25 cellular contexts compared by ENCODE assay signal in genomic region chr16:28204622-28205021, GRCh38. TPM values are rescaled to one million over a fixed set of nuclear protein-coding genes. Genes with fewer than 3 reads are reported as not detected.
A peak's percentile ranks its signal among the peaks of the same experiment; 100 is the strongest.
DNase-seq lines count a peak whose midpoint lies in the region; ATAC-seq, FAIRE-seq and TF ChIP-seq lines count a peak whose summit lies in the region.
"Had no signal": no experiment of that assay in that cellular context is flagged by ENCODE, and none has a peak within 500 bp of the region (broad histone marks: within the 10 kb centered on the region; RNA-seq: fewer than 3 reads in every experiment).

No MANE protein-coding gene starts in this region.

- H4K12ac ChIP-seq in trophoblast cell (ENCODE audit: low read depth, low read length): no peak overlapping the region

- H2AK5ac ChIP-seq in trophoblast cell (ENCODE audit: low read length): no peak overlapping the region

- H3K23ac ChIP-seq in trophoblast cell (ENCODE audit: low read length): peak overlapping the region; percentile 77

- H3K4me1 ChIP-seq in HepG2 (ENCODE audit: insufficient read depth, low read length): peaks cover 50% of the 10 kb centered on the region
- no peaks in the 10 kb centered on the region for H3K4me1 ChIP-seq in right lobe of liver
- peaks cover 5% of the 10 kb centered on the region for H3K4me1 ChIP-seq in endodermal cell (ENCODE audit: control insufficient read depth, insufficient read depth, low read length)
- no peaks in the 10 kb centered on the region for H3K4me1 ChIP-seq in trophoblast cell (ENCODE audit: control insufficient read depth in 1 of 2, insufficient read depth in 2 of 2, low read length in 2 of 2)
- peaks cover 5% of the 10 kb centered on the region for H3K4me1 ChIP-seq in foreskin keratinocyte
- H3K4me1 ChIP-seq: BE2C had no signal

- H3K4me2 ChIP-seq in HepG2 (ENCODE audit: low read depth, low read length): no peak overlapping the region
- H3K4me2 ChIP-seq in trophoblast cell (ENCODE audit: low read length): no peak overlapping the region
- H3K4me2 ChIP-seq: GM23338 had no signal

- H3K27ac ChIP-seq in HepG2 (ENCODE audit: extremely low read length, insufficient read depth, low read length): peak overlapping the region; percentile 1
- no peak overlapping the region for H3K27ac ChIP-seq in right lobe of liver
- H3K27ac ChIP-seq in endodermal cell (ENCODE audit: low read depth, low read length): no peak overlapping the region
- H3K27ac ChIP-seq in trophoblast cell (ENCODE audit: low read depth, low read length): no peak overlapping the region
- H3K27ac ChIP-seq in foreskin keratinocyte: no peak overlapping the region
- H3K27ac ChIP-seq: 22Rv1 had no signal

- H3K79me2 ChIP-seq in HepG2 (ENCODE audit: insufficient read depth, low read length) (peaks cover 83% of the 10 kb centered on the region), trophoblast cell (ENCODE audit: control insufficient read depth, insufficient read depth, low read length, poor library complexity) (no peaks in the 10 kb centered on the region)

- no peak overlapping the region for H3K4me3 Mint-ChIP-seq in endodermal cell
- H3K4me3 Mint-ChIP-seq: CD14-positive monocyte, GM23338, H9 had no signal

- intact Hi-C loops in HepG2 (cut with micrococcal nuclease; ENCODE audit: unreplicated experiment) (no loop called here), right lobe of liver (cut with DNase I) (loop anchor here in 1 of 2 donors (10.0 kb wide), 1 partner anchor 100 kb away; no protein-coding TSS in a partner anchor)

- H3K9me3 ChIP-seq in HepG2 (ENCODE audit: low read length): no peaks in the 10 kb centered on the region
- no peaks in the 10 kb centered on the region for H3K9me3 ChIP-seq in right lobe of liver
- H3K9me3 ChIP-seq in endodermal cell (ENCODE audit: control insufficient read depth, low read length): no peaks in the 10 kb centered on the region
- no peaks in the 10 kb centered on the region for H3K9me3 ChIP-seq in trophoblast cell (ENCODE audit: insufficient read depth, low read depth, low read length)
- H3K9me3 ChIP-seq: BE2C had no signal

- H3K27me3 ChIP-seq in HepG2 (ENCODE audit: control insufficient read depth in 1 of 2, insufficient read depth in 2 of 2, low read length in 2 of 2): no peaks in the 10 kb centered on the region
- H3K27me3 ChIP-seq in right lobe of liver: no peaks in the 10 kb centered on the region
- H3K27me3 ChIP-seq in endodermal cell (ENCODE audit: control insufficient read depth, insufficient read depth, low read length, poor library complexity, severe bottlenecking): no peaks in the 10 kb centered on the region
- H3K27me3 ChIP-seq in trophoblast cell (ENCODE audit: insufficient read depth, low read length): no peaks in the 10 kb centered on the region
- no peaks in the 10 kb centered on the region for H3K27me3 ChIP-seq in foreskin keratinocyte
- H3K27me3 ChIP-seq: BE2C had no signal

- POLR2A ChIA-PET in HepG2 (lab: Yijun Ruan, JAX): interaction anchor here (0.6 kb wide), 1 partner anchor 16 kb away, joined by 3 read pairs; no protein-coding TSS in a partner anchor

- H3K4me3 ChIP-seq in HepG2 (replicated peaks in 1 of 3; ENCODE audit: insufficient read depth in 1 of 3, low read depth in 2 of 3, low read length in 3 of 3) (no peak overlapping the region), right lobe of liver (no peak overlapping the region), endodermal cell (ENCODE audit: low read length) (no peak overlapping the region), trophoblast cell (ENCODE audit: low read depth, low read length) (no peak overlapping the region)
- H3K4me3 ChIP-seq: GM23338, K562 had no signal

- H3K9me3 Mint-ChIP-seq in endodermal cell: no peaks in the 10 kb centered on the region
- H3K9me3 Mint-ChIP-seq: GM23338, H9 had no signal

- H3K79me1 ChIP-seq in trophoblast cell (ENCODE audit: low read length): no peaks in the 10 kb centered on the region

- H3K36me3 ChIP-seq in HepG2 (replicated peaks in 1 of 2; ENCODE audit: control insufficient read depth in 1 of 2, insufficient read depth in 2 of 2, low read length in 2 of 2) (peaks cover 27 to 63% of the 10 kb centered on the region in 2 experiments), right lobe of liver (peaks cover 0 to 50% (median 14%) of the 10 kb centered on the region in 4 donors), endodermal cell (ENCODE audit: control insufficient read depth, insufficient read depth, low read length) (peaks cover 66% of the 10 kb centered on the region), trophoblast cell (ENCODE audit: control insufficient read depth in 1 of 2, insufficient read depth in 2 of 2, low read length in 2 of 2) (peaks cover 16 to 26% of the 10 kb centered on the region in 2 experiments)

- no peak overlapping the region for H2AFZ ChIP-seq in HepG2 (ENCODE audit: low read length)
- no peak overlapping the region for H2AFZ ChIP-seq in trophoblast cell (ENCODE audit: insufficient read depth, low read length, poor library complexity)
- H2AFZ ChIP-seq: GM23338 had no signal

- TF ChIP-seq RAD21 in HepG2 (CRISPR knock-in tag; IDR thresholded peaks at IDR 0.05): no peak

- no peak overlapping the region for H4K91ac ChIP-seq in trophoblast cell (ENCODE audit: low read depth, low read length)

- no peaks in the 10 kb centered on the region for H3K27me3 Mint-ChIP-seq in endodermal cell (ENCODE audit: insufficient read depth)

- H2BK120ac ChIP-seq in trophoblast cell (ENCODE audit: insufficient read depth, low read length, poor library complexity): no peak overlapping the region

- no peak overlapping the region for H2BK5ac ChIP-seq in trophoblast cell (ENCODE audit: low read depth, low read length, poor library complexity)

- H4K20me1 ChIP-seq in HepG2 (ENCODE audit: insufficient read depth, low read length): peaks cover 16% of the 10 kb centered on the region

- H3K14ac ChIP-seq in trophoblast cell (ENCODE audit: low read length): no peak overlapping the region

- ATAC-seq in HepG2 (no peak), right lobe of liver (no peak), HG03469 (IDR thresholded peaks at IDR 0.05; ENCODE audit: unreplicated experiment) (no peak), GM19035 (IDR thresholded peaks at IDR 0.05; ENCODE audit: unreplicated experiment) (no peak), foreskin keratinocyte (no peak)
- ATAC-seq: GM23338, K562 had no signal

- H3K4ac ChIP-seq in trophoblast cell (ENCODE audit: low read depth, low read length): no peak overlapping the region

- no peak for FAIRE-seq in HepG2 (lab: Jason Lieb, UNC)
- FAIRE-seq: D721Med, G401.6, GM18507, K562 had no signal

- TF ChIP-seq POLR2A in HepG2 (IDR thresholded peaks at IDR 0.05; ENCODE audit: insufficient read depth in 1 of 2, low read depth in 2 of 2, low read length in 2 of 2): no peak
- TF ChIP-seq POLR2A in right lobe of liver (IDR thresholded peaks at IDR 0.05): no peak

- CTCF ChIA-PET in HepG2 (lab: Yijun Ruan, JAX; ENCODE audit: low intra/inter-chr PET ratio, low total read pairs): no interaction called here

- H3K27ac Mint-ChIP-seq in endodermal cell: no peak overlapping the region
- H3K27ac Mint-ChIP-seq: CD14-positive monocyte, GM23338, H9 had no signal

- TF ChIP-seq CTCF in HepG2 (CRISPR knock-in tag; IDR thresholded peaks at IDR 0.05): no peak
- no peak for TF ChIP-seq CTCF in right lobe of liver (IDR thresholded peaks at IDR 0.05)
- TF ChIP-seq CTCF in endodermal cell (conservative IDR thresholded peaks at IDR 0.05): peak; percentile 32
- no peak for TF ChIP-seq CTCF in foreskin keratinocyte (conservative IDR thresholded peaks at IDR 0.05)

- H3K4me1 Mint-ChIP-seq in endodermal cell: peaks cover 8% of the 10 kb centered on the region

- H3K9ac ChIP-seq in HepG2 (ENCODE audit: insufficient read depth, low read depth, low read length) (no peak overlapping the region), endodermal cell (ENCODE audit: extremely low read depth, low read length, poor library complexity, severe bottlenecking) (no peak overlapping the region), trophoblast cell (ENCODE audit: low read length) (no peak overlapping the region)

- H3K18ac ChIP-seq in trophoblast cell (ENCODE audit: low read length): no peak overlapping the region

- no peak overlapping the region for H4K8ac ChIP-seq in trophoblast cell (ENCODE audit: low read depth, low read length)

- peaks cover 31% of the 10 kb centered on the region for H3K36me3 Mint-ChIP-seq in endodermal cell (ENCODE audit: low read depth)

- H2BK12ac ChIP-seq in trophoblast cell (ENCODE audit: low read length): no peak overlapping the region

- TF ChIP-seq EP300 in HepG2 (IDR thresholded peaks at IDR 0.05; ENCODE audit: low read depth in 2 of 2, low read length in 2 of 2) (no peak), HepG2 (CRISPR knock-in tag; IDR thresholded peaks at IDR 0.05; ENCODE audit: borderline replicate concordance) (no peak)

- in situ Hi-C loops in HepG2 (cut with HindIII; ENCODE audit: extremely low pct_ligation_motif_present, low pct_unique_long_range_greater_than_20kb): no loop called here

- DNase-seq in HepG2 (ENCODE audit: low spot score) (no peak), right lobe of liver (no peak), endodermal cell (peak; percentile 55), trophoblast cell (no peak), foreskin keratinocyte (no peak)
- DNase-seq: BE2C, H9, Kasumi-1, MV-4-11, NCI-H1105, NCI-H146, NCI-H2029 treated with DMSO at 0.1 percent for 48 hours, NCI-H2227 treated with DMSO at 0.1 percent for 48 hours, NCI-H526 treated with DMSO at 0.1 percent for 48 hours, RPMI8226, SHP77 had no signal

- WGBS in HepG2 (ENCODE audit: low lambda C conversion rate): 95% methylated on average over 6 of the region's 6 CpGs
- 93% methylated on average over 2 of the region's 6 CpGs for WGBS in right lobe of liver (ENCODE audit: insufficient coverage, low coverage, low lambda C conversion rate, missing lambda C conversion rate)
- WGBS in endodermal cell (ENCODE audit: insufficient coverage in 1 of 2, insufficient read length in 1 of 2), 2 experiments: 78 to 82% methylated on average over 6 of the region's 6 CpGs
- no CpG with 5 or more reads among the region's 6 CpGs for WGBS in trophoblast cell (ENCODE audit: extremely low coverage, insufficient coverage, insufficient read length)

- no TSS peak for BruUV-seq in HepG2 (replicated peaks; lab: Mats Ljungman, UMichigan)

RNA-seq across cellular contexts. Expression of gene XPO6, which starts 7.1 kb away (rescaled TPM):
- 102 and 109 TPM in 2 replicates for total RNA-seq in HepG2 (2016; rRNA removed; fragmentation: Illumina TruSeq; extraction: Trizol)
- total RNA-seq in HepG2 (2016; cell fraction: cytosol; rRNA removed; fragmentation: Illumina TruSeq; extraction: Trizol; ENCODE audit: low read depth): 46.6 and 57.5 TPM in 2 replicates
- total RNA-seq in HepG2 (2016; cell fraction: insoluble cytoplasmic fraction; rRNA removed; fragmentation: Illumina TruSeq; extraction: Trizol): 85.8 and 109 TPM in 2 replicates
- 87.0 and 101 TPM in 2 replicates for total RNA-seq in HepG2 (2016; cell fraction: membrane; rRNA removed; fragmentation: Illumina TruSeq; extraction: Trizol)
- total RNA-seq in HepG2 (2016; cell fraction: nucleus; rRNA removed; fragmentation: Illumina TruSeq; extraction: Trizol): 104 and 150 TPM in 2 replicates
- polyA plus RNA-seq in HepG2 (2011; rRNA removed): 119 and 129 TPM in 2 replicates
- 93.9 and 123 TPM in 2 replicates for polyA plus RNA-seq in HepG2 (2011; cell fraction: cytosol; rRNA removed)
- 278 and 283 TPM in 2 replicates for polyA plus RNA-seq in HepG2 (2011; cell fraction: nucleus; rRNA removed)
- polyA plus RNA-seq in HepG2 (2012): 52.1 and 55.0 TPM in 2 replicates
- polyA plus RNA-seq in HepG2 (2016; cell fraction: cytosol; fragmentation: Illumina TruSeq; extraction: Trizol; ENCODE audit: low read depth): 19.8 and 23.6 TPM in 2 replicates
- polyA plus RNA-seq in HepG2 (2016; cell fraction: insoluble cytoplasmic fraction; fragmentation: Illumina TruSeq; extraction: Trizol; ENCODE audit: low read depth): 97.4 and 110 TPM in 2 replicates
- 67.2 and 72.4 TPM in 2 replicates for polyA plus RNA-seq in HepG2 (2016; cell fraction: membrane; fragmentation: Illumina TruSeq; extraction: Trizol; ENCODE audit: low read depth)
- 153 and 165 TPM in 2 replicates for polyA plus RNA-seq in HepG2 (2016; cell fraction: nucleus; fragmentation: Illumina TruSeq; extraction: Trizol; ENCODE audit: insufficient read depth, low read depth)
- 284 and 462 TPM in 2 replicates for polyA minus RNA-seq in HepG2 (2011; rRNA and poly(A)+ RNA removed; ENCODE audit: low replicate concordance)
- polyA minus RNA-seq in HepG2 (2011; cell fraction: cytosol; rRNA and poly(A)+ RNA removed): 88.5 and 89.2 TPM in 2 replicates
- polyA minus RNA-seq in HepG2 (2011; cell fraction: nucleus; rRNA and poly(A)+ RNA removed): 247 and 281 TPM in 2 replicates
- total RNA-seq in right lobe of liver: 10 to 100 TPM; 41.8 to 62.1 (median 51.3) TPM
- 10 to 100 TPM; 84.7 to 92.4 TPM for total RNA-seq in endodermal cell
- 79.6 TPM for polyA plus RNA-seq in endodermal cell (2013, experiment 1 of 2)
- polyA plus RNA-seq in endodermal cell (2013, experiment 2 of 2): 78.4 TPM
- 32.7 and 36.0 TPM in 2 replicates for polyA plus RNA-seq in trophoblast cell (2013)
- total RNA-seq in foreskin keratinocyte: 113 and 118 TPM in 2 replicates
- 91.9 and 101 TPM in 2 replicates for polyA plus RNA-seq in foreskin keratinocyte
